In genomic region chr2:159516241-159516758, GRCh38 we compare ENCODE assay signal across 1 cellular context.
TF ChIP-seq lines count a peak whose summit lies in the region.

No MANE protein-coding gene starts in this region.

TF ChIP-seq in GM12878, 131 proteins besides CTCF, POLR2A, EP300 and RAD21 (continued from another document and continues in another):
- TF ChIP-seq, protein P1, sequence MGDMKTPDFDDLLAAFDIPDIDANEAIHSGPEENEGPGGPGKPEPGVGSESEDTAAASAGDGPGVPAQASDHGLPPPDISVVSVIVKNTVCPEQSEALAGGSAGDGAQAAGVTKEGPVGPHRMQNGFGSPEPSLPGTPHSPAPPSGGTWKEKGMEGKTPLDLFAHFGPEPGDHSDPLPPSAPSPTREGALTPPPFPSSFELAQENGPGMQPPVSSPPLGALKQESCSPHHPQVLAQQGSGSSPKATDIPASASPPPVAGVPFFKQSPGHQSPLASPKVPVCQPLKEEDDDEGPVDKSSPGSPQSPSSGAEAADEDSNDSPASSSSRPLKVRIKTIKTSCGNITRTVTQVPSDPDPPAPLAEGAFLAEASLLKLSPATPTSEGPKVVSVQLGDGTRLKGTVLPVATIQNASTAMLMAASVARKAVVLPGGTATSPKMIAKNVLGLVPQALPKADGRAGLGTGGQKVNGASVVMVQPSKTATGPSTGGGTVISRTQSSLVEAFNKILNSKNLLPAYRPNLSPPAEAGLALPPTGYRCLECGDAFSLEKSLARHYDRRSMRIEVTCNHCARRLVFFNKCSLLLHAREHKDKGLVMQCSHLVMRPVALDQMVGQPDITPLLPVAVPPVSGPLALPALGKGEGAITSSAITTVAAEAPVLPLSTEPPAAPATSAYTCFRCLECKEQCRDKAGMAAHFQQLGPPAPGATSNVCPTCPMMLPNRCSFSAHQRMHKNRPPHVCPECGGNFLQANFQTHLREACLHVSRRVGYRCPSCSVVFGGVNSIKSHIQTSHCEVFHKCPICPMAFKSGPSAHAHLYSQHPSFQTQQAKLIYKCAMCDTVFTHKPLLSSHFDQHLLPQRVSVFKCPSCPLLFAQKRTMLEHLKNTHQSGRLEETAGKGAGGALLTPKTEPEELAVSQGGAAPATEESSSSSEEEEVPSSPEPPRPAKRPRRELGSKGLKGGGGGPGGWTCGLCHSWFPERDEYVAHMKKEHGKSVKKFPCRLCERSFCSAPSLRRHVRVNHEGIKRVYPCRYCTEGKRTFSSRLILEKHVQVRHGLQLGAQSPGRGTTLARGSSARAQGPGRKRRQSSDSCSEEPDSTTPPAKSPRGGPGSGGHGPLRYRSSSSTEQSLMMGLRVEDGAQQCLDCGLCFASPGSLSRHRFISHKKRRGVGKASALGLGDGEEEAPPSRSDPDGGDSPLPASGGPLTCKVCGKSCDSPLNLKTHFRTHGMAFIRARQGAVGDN (IDR thresholded peaks at IDR 0.05) = peak; percentile 31; the same call in 1 of the 2 replicates
- TF ChIP-seq KAT2A (conservative IDR thresholded peaks at IDR 0.05; ENCODE audit: control insufficient read depth, low read depth, low read length) (no peak), BACH1 (IDR thresholded peaks at IDR 0.05; ENCODE audit: borderline replicate concordance) (no peak), ZBTB40 (IDR thresholded peaks at IDR 0.05; ENCODE audit: borderline replicate concordance) (peak; percentile 50; the same call in 1 of the 2 replicates), SMAD5 (IDR thresholded peaks at IDR 0.05; ENCODE audit: low read depth) (no peak; the same call in 1 of the 2 replicates), NRF1 (conservative IDR thresholded peaks at IDR 0.05; ENCODE audit: low read depth, low read length) (no peak), SIX5 (IDR thresholded peaks at IDR 0.05; ENCODE audit: low read depth, low read length, severe bottlenecking) (no peak), BHLHE40 (IDR thresholded peaks at IDR 0.05; ENCODE audit: borderline replicate concordance in 1 of 2, low read depth in 2 of 2, low read length in 1 of 2) (peak; percentile 92 to 95), IKZF2 (IDR thresholded peaks at IDR 0.05) (no peak), POLR2AphosphoS5 (IDR thresholded peaks at IDR 0.05; ENCODE audit: low read length) (peak; percentile 42; the same call in 1 of the 2 replicates), ZNF592 (IDR thresholded peaks at IDR 0.05) (0 out of 2 replicates have a peak, but pooled peaks have one; percentile 27), SIN3A (IDR thresholded peaks at IDR 0.05; ENCODE audit: low read depth, low read length) (no peak), MXI1 (IDR thresholded peaks at IDR 0.05; ENCODE audit: low read depth, low read length) (0 out of 2 replicates have a peak, but pooled peaks have one; percentile 11), ZZZ3 (IDR thresholded peaks at IDR 0.05; ENCODE audit: control insufficient read depth, insufficient read length, low read depth) (no peak), CREM (IDR thresholded peaks at IDR 0.05; ENCODE audit: low read depth) (no peak), MTA2 (IDR thresholded peaks at IDR 0.05; ENCODE audit: low read depth) (peak; percentile 54), MYC (IDR thresholded peaks at IDR 0.05; ENCODE audit: insufficient read depth, insufficient read length, insufficient replicate concordance, low read length, severe bottlenecking) (no peak), IRF4 (IDR thresholded peaks at IDR 0.05; ENCODE audit: low read depth, low read length) (no peak), MTA3 (IDR thresholded peaks at IDR 0.05; ENCODE audit: borderline replicate concordance, low read length) (no peak), ZNF217 (IDR thresholded peaks at IDR 0.05) (no peak), BMI1 (IDR thresholded peaks at IDR 0.05; ENCODE audit: borderline replicate concordance) (no peak), ZBTB11 (CRISPR knock-in tag; IDR thresholded peaks at IDR 0.05) (no peak), WRNIP1 (IDR thresholded peaks at IDR 0.05; ENCODE audit: borderline replicate concordance, low read depth, low read length) (no peak), NFIC (IDR thresholded peaks at IDR 0.05; ENCODE audit: low read depth, low read length) (no peak; the same call in 1 of the 2 replicates), ZNF384 (IDR thresholded peaks at IDR 0.05; ENCODE audit: borderline replicate concordance, low read depth, low read length) (no peak), HDGF (IDR thresholded peaks at IDR 0.05) (no peak), NR2C1 (IDR thresholded peaks at IDR 0.05) (peak; percentile 89), ESRRA (IDR thresholded peaks at IDR 0.05; ENCODE audit: low read length) (no peak), CHD2 (IDR thresholded peaks at IDR 0.05; ENCODE audit: borderline replicate concordance, low read depth, low read length) (no peak), YY1 (IDR thresholded peaks at IDR 0.05; ENCODE audit: low read depth, low read length) (peak; percentile 60; the same call in 1 of the 2 replicates), EZH2 (IDR thresholded peaks at IDR 0.05; ENCODE audit: borderline replicate concordance, control insufficient read depth, low read depth, low read length) (no peak), YBX1 (IDR thresholded peaks at IDR 0.05) (no peak)
- TF ChIP-seq, protein P2, sequence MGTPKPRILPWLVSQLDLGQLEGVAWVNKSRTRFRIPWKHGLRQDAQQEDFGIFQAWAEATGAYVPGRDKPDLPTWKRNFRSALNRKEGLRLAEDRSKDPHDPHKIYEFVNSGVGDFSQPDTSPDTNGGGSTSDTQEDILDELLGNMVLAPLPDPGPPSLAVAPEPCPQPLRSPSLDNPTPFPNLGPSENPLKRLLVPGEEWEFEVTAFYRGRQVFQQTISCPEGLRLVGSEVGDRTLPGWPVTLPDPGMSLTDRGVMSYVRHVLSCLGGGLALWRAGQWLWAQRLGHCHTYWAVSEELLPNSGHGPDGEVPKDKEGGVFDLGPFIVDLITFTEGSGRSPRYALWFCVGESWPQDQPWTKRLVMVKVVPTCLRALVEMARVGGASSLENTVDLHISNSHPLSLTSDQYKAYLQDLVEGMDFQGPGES (IDR thresholded peaks at IDR 0.05) = no peak
- TF ChIP-seq, protein P3, sequence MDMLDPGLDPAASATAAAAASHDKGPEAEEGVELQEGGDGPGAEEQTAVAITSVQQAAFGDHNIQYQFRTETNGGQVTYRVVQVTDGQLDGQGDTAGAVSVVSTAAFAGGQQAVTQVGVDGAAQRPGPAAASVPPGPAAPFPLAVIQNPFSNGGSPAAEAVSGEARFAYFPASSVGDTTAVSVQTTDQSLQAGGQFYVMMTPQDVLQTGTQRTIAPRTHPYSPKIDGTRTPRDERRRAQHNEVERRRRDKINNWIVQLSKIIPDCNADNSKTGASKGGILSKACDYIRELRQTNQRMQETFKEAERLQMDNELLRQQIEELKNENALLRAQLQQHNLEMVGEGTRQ (IDR thresholded peaks at IDR 0.05; ENCODE audit: borderline replicate concordance, low read depth, low read length) = peak; percentile 46; the same call in 1 of the 2 replicates
- TF ChIP-seq, protein P4, sequence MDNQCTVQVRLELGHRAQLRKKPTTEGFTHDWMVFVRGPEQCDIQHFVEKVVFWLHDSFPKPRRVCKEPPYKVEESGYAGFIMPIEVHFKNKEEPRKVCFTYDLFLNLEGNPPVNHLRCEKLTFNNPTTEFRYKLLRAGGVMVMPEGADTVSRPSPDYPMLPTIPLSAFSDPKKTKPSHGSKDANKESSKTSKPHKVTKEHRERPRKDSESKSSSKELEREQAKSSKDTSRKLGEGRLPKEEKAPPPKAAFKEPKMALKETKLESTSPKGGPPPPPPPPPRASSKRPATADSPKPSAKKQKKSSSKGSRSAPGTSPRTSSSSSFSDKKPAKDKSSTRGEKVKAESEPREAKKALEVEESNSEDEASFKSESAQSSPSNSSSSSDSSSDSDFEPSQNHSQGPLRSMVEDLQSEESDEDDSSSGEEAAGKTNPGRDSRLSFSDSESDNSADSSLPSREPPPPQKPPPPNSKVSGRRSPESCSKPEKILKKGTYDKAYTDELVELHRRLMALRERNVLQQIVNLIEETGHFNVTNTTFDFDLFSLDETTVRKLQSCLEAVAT (IDR thresholded peaks at IDR 0.05) = 0 out of 2 replicates have a peak, but pooled peaks have one; percentile 22
- TF ChIP-seq, protein P5, sequence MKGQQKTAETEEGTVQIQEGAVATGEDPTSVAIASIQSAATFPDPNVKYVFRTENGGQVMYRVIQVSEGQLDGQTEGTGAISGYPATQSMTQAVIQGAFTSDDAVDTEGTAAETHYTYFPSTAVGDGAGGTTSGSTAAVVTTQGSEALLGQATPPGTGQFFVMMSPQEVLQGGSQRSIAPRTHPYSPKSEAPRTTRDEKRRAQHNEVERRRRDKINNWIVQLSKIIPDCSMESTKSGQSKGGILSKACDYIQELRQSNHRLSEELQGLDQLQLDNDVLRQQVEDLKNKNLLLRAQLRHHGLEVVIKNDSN (IDR thresholded peaks at IDR 0.05; ENCODE audit: borderline replicate concordance, extremely low read length, insufficient read depth, low read depth, low read length) = peak; percentile 33
